In genomic region chr3:11499144-11499543, GRCh38 we compare ENCODE assay signal across 10 cellular contexts.
DNase-seq lines count a peak whose midpoint lies in the region; ATAC-seq and FAIRE-seq lines count a peak whose summit lies in the region.
"Had no signal": no experiment of that assay in that cellular context is flagged by ENCODE, and none has a peak within 500 bp of the region (broad histone marks: within the 10 kb centered on the region; RNA-seq: fewer than 3 reads in every experiment).

No MANE protein-coding gene starts in this region.

- ATAC-seq in aorta (ENCODE audit: low FRiP score) = peak; percentile 47
- no peak for ATAC-seq in HG03108 (IDR thresholded peaks at IDR 0.05; ENCODE audit: unreplicated experiment)
- no peak for ATAC-seq in Right ventricle myocardium inferior
- ATAC-seq: WTC11 had no signal

- H3K27me3 ChIP-seq in aorta (ENCODE audit: control insufficient read depth in 1 of 2, insufficient read depth in 2 of 2, low read length in 1 of 2) = no peaks in the 10 kb centered on the region

- intact Hi-C loops in aorta (cut with DNase I) = no loop called here
- intact Hi-C loops in Right ventricle myocardium inferior (cut with DNase I) = no loop called here

- peaks cover 0 to 5% of the 10 kb centered on the region in 2 donors for H3K4me1 ChIP-seq in aorta (ENCODE audit: control insufficient read depth in 1 of 2, insufficient read depth in 2 of 2, low read length in 2 of 2)

- H3K4me3 ChIP-seq in aorta (ENCODE audit: low read length in 2 of 2) = no peak overlapping the region

- no peaks in the 10 kb centered on the region for H3K36me3 ChIP-seq in aorta (ENCODE audit: control insufficient read depth in 1 of 2, insufficient read depth in 2 of 2, low read length in 1 of 2)

- WGBS in aorta, 2 donors = 63 to 65% methylated on average over 6 of the region's 6 CpGs

- DNase-seq in DMS 273 (lab: John Stamatoyannopoulos, UW; ENCODE audit: unreplicated experiment) (peak; percentile 37), DMS 273 treated with DMSO at 0.1 percent for 48 hours (lab: John Stamatoyannopoulos, UW) (no peak), astrocyte of the hippocampus (ENCODE audit: low read depth, low spot score) (peak; percentile 94), kidney glomerular epithelial cell (lab: John Stamatoyannopoulos, UW) (peak; percentile 93), aorta (no peak), GM19239 (ENCODE audit: insufficient read length, low spot score) (no peak), Right ventricle myocardium inferior (ENCODE audit: missing footprints) (no peak)

- no peak for FAIRE-seq in GM19239 (lab: Jason Lieb, UNC)
- FAIRE-seq: A204.1 had no signal

- H3K27ac ChIP-seq in aorta (ENCODE audit: low read depth in 1 of 2, low read length in 2 of 2) = no peak overlapping the region

- no peaks in the 10 kb centered on the region for H3K9me3 ChIP-seq in aorta (ENCODE audit: control insufficient read depth, low read length)

Comparison
In these comparisons a context has a peak if more than half of its experiments do, and no peak if none do; other contexts are left out.
1. DNase-seq: peak in DMS 273 (single experiment), astrocyte of the hippocampus (single experiment) and kidney glomerular epithelial cell (single experiment); none in DMS 273 treated with DMSO at 0.1 percent for 48 hours (single experiment), aorta (0 of 2), GM19239 (single experiment) and Right ventricle myocardium inferior (single experiment).